In the genomic region with DNA sequence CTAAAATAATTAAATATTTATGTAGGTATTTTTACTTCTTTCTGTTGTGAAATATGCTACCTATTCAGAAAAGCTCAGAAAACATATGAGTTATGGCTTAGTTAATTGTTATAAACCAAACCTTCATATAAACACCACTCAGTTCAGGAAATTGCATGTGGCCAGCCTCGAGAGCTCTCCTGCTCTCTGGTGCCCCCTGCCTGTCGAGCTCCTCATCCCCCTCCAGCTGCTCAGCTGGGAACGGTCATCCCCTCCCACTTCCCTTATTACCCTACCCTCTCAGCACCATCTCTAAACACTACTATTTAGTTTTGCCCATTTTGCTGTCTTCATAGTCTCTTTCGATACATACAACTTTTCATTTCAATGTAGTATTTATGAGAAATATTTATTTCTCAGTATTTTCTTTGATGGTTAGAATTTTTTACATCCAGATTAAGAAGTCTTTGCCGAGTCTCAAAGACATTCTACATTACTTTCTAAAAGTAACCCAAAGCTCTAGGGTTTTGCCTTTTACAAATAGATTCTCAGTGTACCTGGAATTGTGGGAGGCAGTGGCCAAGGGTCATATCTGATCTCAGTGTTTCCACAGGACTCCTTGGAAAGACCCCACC, we compare ENCODE assay signal across 8 cellular contexts. TPM values are rescaled to one million over a fixed set of nuclear protein-coding genes. Genes with fewer than 3 reads are reported as not detected.
DNase-seq lines count a peak whose midpoint lies in the region; ATAC-seq, FAIRE-seq and TF ChIP-seq lines count a peak whose summit lies in the region.

No MANE protein-coding gene starts in this region.

- intact Hi-C loops in GM12878 (cut with micrococcal nuclease; ENCODE audit: unreplicated experiment): loop anchor here (1.0 to 2.0 kb wide), 5 partner anchors 50 to 230 kb away; partner anchors contain the start of genes SECISBP2 and SEMA4D

- DNase-seq in DMS153 treated with DMSO at 0.1 percent for 48 hours (lab: John Stamatoyannopoulos, UW; ENCODE audit: unreplicated experiment): peak; percentile 62
- DNase-seq in DMS153 (lab: John Stamatoyannopoulos, UW): no peak
- peak; percentile 61 for DNase-seq in NCI-H1694 treated with DMSO at 0.1 percent for 48 hours (lab: John Stamatoyannopoulos, UW)
- DNase-seq in UCSD-AML1 (lab: John Stamatoyannopoulos, UW; ENCODE audit: unreplicated experiment): peak; percentile 87
- DNase-seq in GM12878 (ENCODE audit: low read depth, low spot score): peak; percentile 62
- peak; percentile 90 for DNase-seq in iPS-NIHi11 (ENCODE audit: low spot score)
- peak; percentile 66 to 88 for DNase-seq in stimulated activated CD4-positive, alpha-beta T cell treated with anti-CD3 and anti-CD28 coated beads, Interleukin-1b, Interleukin-23, amount 100 ng/mL, for 1 hour (ENCODE audit: low read depth in 2 of 2)

- peaks cover 10% of the 10 kb centered on the region for H3K4me1 ChIP-seq in GM12878 (ENCODE audit: control insufficient read depth, insufficient read depth, low read length)

- H3K4me3 ChIP-seq in GM12878: no peak overlapping the region

- no peaks in the 10 kb centered on the region for H4K20me1 ChIP-seq in GM12878 (ENCODE audit: control insufficient read depth, insufficient read depth)

- no peaks in the 10 kb centered on the region for H3K79me2 ChIP-seq in GM12878 (ENCODE audit: control insufficient read depth, insufficient read depth, low read length)

- no peak overlapping the region for H3K27ac ChIP-seq in GM12878 (ENCODE audit: control insufficient read depth, insufficient read depth)

- H3K9me3 ChIP-seq in GM12878 (replicated peaks; ENCODE audit: control insufficient read depth, insufficient read depth, low read length): peaks cover 6% of the 10 kb centered on the region; the same call in 2 of the 3 replicates

- no peak overlapping the region for H3K4me2 ChIP-seq in GM12878 (ENCODE audit: control insufficient read depth, insufficient read depth)

- in situ Hi-C loops in GM12878 (cut with MboI): loop anchor here (5.0 kb wide), 1 partner anchor 122 kb away; no protein-coding TSS in a partner anchor

- FAIRE-seq in GM12878 (lab: Jason Lieb, UNC): peak; percentile 93

- no peak overlapping the region for H3K9ac ChIP-seq in GM12878 (ENCODE audit: control insufficient read depth, insufficient read depth, low read length)

- TF ChIP-seq CTCF in GM12878 (IDR thresholded peaks at IDR 0.05 in 2 of 3, conservative IDR thresholded peaks at IDR 0.05 in 1 of 3; ENCODE audit: control insufficient read depth in 2 of 3, extremely low read depth in 1 of 3, insufficient read depth in 1 of 3, low read depth in 3 of 3, low read length in 3 of 3): peak; percentile 91 to 95 (median 93)

- ATAC-seq in HG02763 (IDR thresholded peaks at IDR 0.05; ENCODE audit: unreplicated experiment): peak; percentile 77
- ATAC-seq in GM12878: peak; percentile 100

- TF ChIP-seq RAD21 in GM12878 (IDR thresholded peaks at IDR 0.05; ENCODE audit: insufficient read depth, low read depth, low read length): peak; percentile 92

- CTCF ChIA-PET in GM12878 (lab: Yijun Ruan, JAX): interaction anchor here (0.6 to 7.7 kb wide), 69 partner anchors 9 to 270 kb away, joined by 3 to 207 read pairs (median 7); partner anchors contain the start of gene SECISBP2

- POLR2A ChIA-PET in GM12878 (lab: Charles Lee): interaction anchor here (0.9 to 2.6 kb wide), 9 partner anchors 107 to 231 kb away, joined by 3 to 13 read pairs (median 6); partner anchors contain the start of gene SECISBP2

- RAD21 ChIA-PET in GM12878 (lab: Charles Lee; ENCODE audit: unreplicated experiment): interaction anchor here (0.8 to 4.3 kb wide), 58 partner anchors 10 to 270 kb away, joined by 3 to 119 read pairs (median 6); partner anchors contain the start of gene SECISBP2

- BruUV-seq in GM12878 (replicated peaks; lab: Mats Ljungman, UMichigan): no TSS peak

- H2AFZ ChIP-seq in GM12878 (ENCODE audit: control insufficient read depth, low read depth, low read length): no peak overlapping the region

- no peaks in the 10 kb centered on the region for H3K36me3 ChIP-seq in GM12878 (ENCODE audit: control insufficient read depth in 2 of 2, insufficient read depth in 2 of 2, low read length in 1 of 2)

- TF ChIP-seq POLR2A in GM12878 (IDR thresholded peaks at IDR 0.05; ENCODE audit: low read depth, low read length): no peak

- H3K27me3 ChIP-seq in GM12878 (replicated peaks in 1 of 2; ENCODE audit: control insufficient read depth in 2 of 2, insufficient read depth in 2 of 2, low read length in 1 of 2): no peaks in the 10 kb centered on the region

- SMC1A ChIA-PET in GM12878 (lab: Charles Lee; ENCODE audit: uncharacterized antibody, unreplicated experiment): interaction anchor here (0.7 to 6.2 kb wide), 63 partner anchors 9 to 548 kb away, joined by 3 to 150 read pairs (median 5); partner anchors contain the start of genes CKS2 and SECISBP2

- WGBS in GM12878 (ENCODE audit: insufficient coverage, insufficient replicate concordance, low lambda C conversion rate, missing lambda C conversion rate): 12% methylated on average over 5 of the region's 5 CpGs

- TF ChIP-seq EP300 in GM12878 (IDR thresholded peaks at IDR 0.05; ENCODE audit: borderline replicate concordance in 1 of 2, control insufficient read depth in 1 of 2, low read depth in 2 of 2, low read length in 2 of 2): no peak

TF ChIP-seq in GM12878, 131 proteins besides CTCF, POLR2A, EP300 and RAD21 (continues in another document):
- no peak for TF ChIP-seq BACH1 (IDR thresholded peaks at IDR 0.05; ENCODE audit: borderline replicate concordance)
- TF ChIP-seq CHD4 (IDR thresholded peaks at IDR 0.05): no peak
- TF ChIP-seq CEBPB (IDR thresholded peaks at IDR 0.05; ENCODE audit: borderline replicate concordance in 1 of 2, low read depth in 2 of 2, low read length in 2 of 2): no peak
- TF ChIP-seq NFXL1 (IDR thresholded peaks at IDR 0.05; ENCODE audit: borderline replicate concordance): no peak
- TF ChIP-seq MXI1 (IDR thresholded peaks at IDR 0.05; ENCODE audit: low read depth, low read length): 0 out of 2 replicates have a peak, but pooled peaks have one; percentile 41
- TF ChIP-seq RUNX3 (IDR thresholded peaks at IDR 0.05; ENCODE audit: low read length): peak; percentile 58
- peak; percentile 90; the same call in 1 of the 2 replicates for TF ChIP-seq SPI1 (IDR thresholded peaks at IDR 0.05; ENCODE audit: borderline replicate concordance, insufficient read depth, low read depth, low read length)
- TF ChIP-seq EED (IDR thresholded peaks at IDR 0.05; ENCODE audit: low read depth): 0 out of 2 replicates have a peak, but pooled peaks have one; percentile 22
- TF ChIP-seq DPF2 (IDR thresholded peaks at IDR 0.05): no peak

RNA-seq across cellular contexts. Expression of gene SEMA4D, which starts 51.2 kb away (rescaled TPM):
- total RNA-seq in GM12878 (2013; cell fraction: nucleolus; rRNA removed): 179 and 180 TPM in 2 replicates
- total RNA-seq in GM12878 (2014; rRNA removed) (42.2 and 49.8 TPM in 2 replicates), GM12878 (2014; rRNA removed; fragmentation: Illumina TruSeq; extraction: Trizol) (34.9 and 40.6 TPM in 2 replicates), GM12878 (2021) (120 and 136 TPM in 2 replicates)
- 38.6 TPM for polyA plus RNA-seq in GM12878 (2011; ENCODE audit: low read depth)
- polyA plus RNA-seq in GM12878 (2011; rRNA removed) (24.7 and 30.8 TPM in 2 replicates), GM12878 (2014; fragmentation: Illumina TruSeq; extraction: Trizol) (31.9 and 57.1 TPM in 2 replicates), GM12878 (2014; fragmentation: Nextera tagmentation; extraction: Ambion mirVana) (10 to 100 TPM; 15.1 to 22.7 TPM), GM12878 (2014; rRNA removed) (55.0 and 64.8 TPM in 2 replicates), GM12878 (2016; fragmentation: Nextera tagmentation; extraction: Ambion mirVana) (10 to 100 TPM; 35.1 to 44.1 TPM)
- 36.3 and 42.2 TPM in 2 replicates for polyA plus RNA-seq in GM12878 (2011; cell fraction: cytosol; rRNA removed)
- 273 and 286 TPM in 2 replicates for polyA plus RNA-seq in GM12878 (2011; cell fraction: nucleus; rRNA removed)
- polyA plus RNA-seq in GM12878 (2012): 68.5 and 75.6 TPM in 2 replicates
- polyA minus RNA-seq in GM12878 (2011; rRNA and poly(A)+ RNA removed): 35.0 and 57.4 TPM in 2 replicates
- 40.2 and 46.0 TPM in 2 replicates for polyA minus RNA-seq in GM12878 (2011; cell fraction: cytosol; rRNA and poly(A)+ RNA removed)
- 77.4 and 123 TPM in 2 replicates for polyA minus RNA-seq in GM12878 (2011; cell fraction: nucleus; rRNA and poly(A)+ RNA removed)

RNA-seq across cellular contexts. Expression of gene GADD45G, which starts 55.7 kb away (rescaled TPM):
- total RNA-seq in GM12878 (2013; cell fraction: nucleolus; rRNA removed): 0.40 TPM in 1 of 2 replicates, not detected in the other
- 0.16 and 0.23 TPM in 2 replicates for total RNA-seq in GM12878 (2014; rRNA removed)
- total RNA-seq in GM12878 (2014; rRNA removed; fragmentation: Illumina TruSeq; extraction: Trizol): not detected in 2 replicates
- total RNA-seq in GM12878 (2021): 0.37 TPM in 1 of 2 replicates, not detected in the other
- not detected for polyA plus RNA-seq in GM12878 (2011; ENCODE audit: low read depth)
- polyA plus RNA-seq in GM12878 (2011; rRNA removed): 0.10 TPM in 1 of 2 replicates, not detected in the other
- 0.22 TPM in 1 of 2 replicates, not detected in the other for polyA plus RNA-seq in GM12878 (2011; cell fraction: cytosol; rRNA removed)
- 0.28 and 0.31 TPM in 2 replicates for polyA plus RNA-seq in GM12878 (2011; cell fraction: nucleus; rRNA removed)
- 1.2 and 1.6 TPM in 2 replicates for polyA plus RNA-seq in GM12878 (2012)
- polyA plus RNA-seq in GM12878 (2014; fragmentation: Illumina TruSeq; extraction: Trizol): 0.07 TPM in 1 of 2 replicates, not detected in the other
- polyA plus RNA-seq in GM12878 (2014; fragmentation: Nextera tagmentation; extraction: Ambion mirVana): not detected
- polyA plus RNA-seq in GM12878 (2014; rRNA removed): 0.35 and 0.70 TPM in 2 replicates
- polyA plus RNA-seq in GM12878 (2016; fragmentation: Nextera tagmentation; extraction: Ambion mirVana): under 1 TPM; 0.54 to 1.00 TPM
- polyA minus RNA-seq in GM12878 (2011; rRNA and poly(A)+ RNA removed): not detected in 2 replicates
- polyA minus RNA-seq in GM12878 (2011; cell fraction: cytosol; rRNA and poly(A)+ RNA removed): not detected in 2 replicates
- not detected in 2 replicates for polyA minus RNA-seq in GM12878 (2011; cell fraction: nucleus; rRNA and poly(A)+ RNA removed)
